ENCODE assay signal across 1 cellular context in genomic region chr10:73586583-73586984, GRCh38.
TF ChIP-seq lines count a peak whose summit lies in the region.

No MANE protein-coding gene starts in this region.

TF ChIP-seq in HEK293, 187 proteins besides CTCF, POLR2A, EP300 and RAD21 (continued from another document):
- no peak for TF ChIP-seq ZNF473 (tag by site-specific recombination; IDR thresholded peaks at IDR 0.05)
